ENCODE assay signal across 31 cellular contexts in the genomic region with DNA sequence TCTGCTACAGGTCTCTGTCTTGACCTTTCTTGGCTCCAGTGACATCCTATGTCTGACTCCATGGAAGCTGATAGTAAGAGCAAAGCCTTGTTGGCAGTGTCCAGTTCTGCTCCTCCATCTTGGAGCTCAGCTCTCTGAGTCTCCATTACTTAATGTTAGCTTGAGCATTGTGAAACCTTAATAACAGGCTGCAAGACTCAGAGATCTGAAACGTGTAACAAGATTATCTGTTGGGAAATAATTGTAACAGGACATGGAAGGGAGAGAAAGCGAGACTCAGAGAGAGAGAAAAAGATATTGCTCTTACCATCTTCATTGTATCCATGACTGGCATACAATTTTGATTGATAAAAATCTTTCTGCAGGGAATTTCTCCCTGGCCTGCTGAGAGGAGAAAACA.
"Had no signal": no experiment of that assay in that cellular context is flagged by ENCODE, and none has a peak within 500 bp of the region (broad histone marks: within the 10 kb centered on the region; RNA-seq: fewer than 3 reads in every experiment).

No MANE protein-coding gene starts in this region.

- H3K9me3 ChIP-seq: MG63, SJCRH30 had no signal

- H3K36me3 ChIP-seq: brain microvascular endothelial cell, MG63, SJCRH30, WERI-Rb-1 had no signal

- H3K27me3 ChIP-seq: brain microvascular endothelial cell, MG63, SJCRH30 had no signal

- H3K27ac ChIP-seq: brain microvascular endothelial cell, SJCRH30, WERI-Rb-1 had no signal

- H3K4me1 ChIP-seq: SJCRH30 had no signal

- ATAC-seq: activated CD8-positive, alpha-beta memory T cell treated with anti-CD3 and anti-CD28 coated beads, Interleukin-2, amount 10 ng/mL, durations not matched to agents 7 days and 5 days; activated naive CD8-positive, alpha-beta T cell treated with anti-CD3 and anti-CD28 coated beads, Interleukin-2, amount 50 U/mL, for 24 hours; Panc1 had no signal

- DNase-seq: activated CD4-positive, alpha-beta memory T cell treated with anti-CD3 and anti-CD28 coated beads, Interleukin-2, amount 10 ng/mL, durations not matched to agents 7 days and 5 days; activated CD4-positive, alpha-beta T cell treated with anti-CD3 and anti-CD28 coated beads for 1 hour; activated CD4-positive, alpha-beta T cell treated with anti-CD3 and anti-CD28 coated beads for 48 hours; activated CD4-positive, CD25-positive, alpha-beta regulatory T cell; activated CD8-positive, alpha-beta memory T cell treated with anti-CD3 and anti-CD28 coated beads for 24 hours; activated CD8-positive, alpha-beta memory T cell treated with anti-CD3 and anti-CD28 coated beads, Interleukin-2, amount 10 ng/mL, durations not matched to agents 7 days and 5 days; activated CD8-positive, alpha-beta memory T cell treated with anti-CD3 and anti-CD28 coated beads, Interleukin-2, amount 50 U/mL, for 48 hours; activated effector memory CD4-positive, alpha-beta T cell treated with Interleukin-2 at 50 U/mL for 16 hours; activated naive CD4-positive, alpha-beta T cell treated with anti-CD3 and anti-CD28 coated beads, Interleukin-2, amount 10 ng/mL, durations not matched to agents 7 days and 5 days; activated naive CD8-positive, alpha-beta T cell treated with anti-CD3 and anti-CD28 coated beads, Interleukin-2, amount 50 U/mL, for 24 hours; activated T-cell treated with anti-CD3 and anti-CD28 coated beads, Interleukin-2, amount 50 U/mL, for 48 hours; amniotic stem cell; aorta; brain microvascular endothelial cell; Kasumi-1; KG1; MG63; MV-4-11; NCI-H1092; NCI-H1436 treated with DMSO at 0.1 percent for 48 hours; NCI-H1694 treated with DMSO at 0.1 percent for 48 hours; NCI-H2029; NCI-H345; NCI-H524 treated with DMSO at 0.1 percent for 48 hours; NCI-H748 treated with DMSO at 0.1 percent for 48 hours; SHP77; SJCRH30; T1000; WERI-Rb-1 had no signal

- H3K4me3 ChIP-seq: MG63, SJCRH30, SK-N-MC had no signal
